In the genomic region with DNA sequence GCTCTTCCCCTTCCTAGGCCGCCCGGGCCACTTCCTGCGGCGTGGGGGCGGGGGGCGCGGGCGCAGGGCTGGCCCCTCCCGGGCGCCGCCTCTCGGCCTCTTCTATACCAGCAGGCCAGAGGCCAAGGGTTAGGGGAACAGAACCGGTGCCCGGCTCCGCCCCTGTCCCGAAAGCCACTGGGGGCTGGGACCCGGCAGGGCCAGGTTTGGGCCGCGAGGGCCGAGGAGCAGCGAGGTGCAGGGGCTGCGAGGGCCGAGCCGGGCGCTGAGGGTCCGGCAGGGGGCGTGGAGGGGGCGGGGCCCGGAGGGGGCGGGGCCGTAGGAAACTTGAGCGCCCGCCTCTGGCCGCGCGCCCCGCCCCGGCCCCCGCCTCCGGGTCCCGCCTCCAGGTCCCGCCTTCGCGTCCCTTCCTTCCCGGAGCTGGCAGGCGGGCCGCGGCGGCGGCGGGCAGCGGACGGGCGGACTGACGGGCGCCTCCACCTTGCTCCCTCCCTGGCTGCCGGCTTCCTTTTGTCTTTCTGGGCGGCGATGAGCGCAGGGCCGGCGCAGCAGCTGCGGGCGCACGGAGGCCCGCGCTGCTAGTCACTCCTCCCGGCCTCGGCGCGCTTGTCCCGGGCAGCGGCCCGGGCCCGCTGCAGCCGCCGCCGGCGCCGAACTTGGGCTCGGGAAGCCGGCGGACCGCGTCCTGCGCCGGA, we compare ENCODE assay signal across 1 cellular context.
TF ChIP-seq lines count a peak whose summit lies in the region.

A gene (plus strand): TSS at position 426 of the 695 bp plus-strand sequence. CDS start 116,854 bp downstream, outside the sequence.

TF ChIP-seq in K562, 482 proteins besides CTCF, POLR2A, EP300 and RAD21 (continued from another document and continues in another):
- TF ChIP-seq, protein P1, sequence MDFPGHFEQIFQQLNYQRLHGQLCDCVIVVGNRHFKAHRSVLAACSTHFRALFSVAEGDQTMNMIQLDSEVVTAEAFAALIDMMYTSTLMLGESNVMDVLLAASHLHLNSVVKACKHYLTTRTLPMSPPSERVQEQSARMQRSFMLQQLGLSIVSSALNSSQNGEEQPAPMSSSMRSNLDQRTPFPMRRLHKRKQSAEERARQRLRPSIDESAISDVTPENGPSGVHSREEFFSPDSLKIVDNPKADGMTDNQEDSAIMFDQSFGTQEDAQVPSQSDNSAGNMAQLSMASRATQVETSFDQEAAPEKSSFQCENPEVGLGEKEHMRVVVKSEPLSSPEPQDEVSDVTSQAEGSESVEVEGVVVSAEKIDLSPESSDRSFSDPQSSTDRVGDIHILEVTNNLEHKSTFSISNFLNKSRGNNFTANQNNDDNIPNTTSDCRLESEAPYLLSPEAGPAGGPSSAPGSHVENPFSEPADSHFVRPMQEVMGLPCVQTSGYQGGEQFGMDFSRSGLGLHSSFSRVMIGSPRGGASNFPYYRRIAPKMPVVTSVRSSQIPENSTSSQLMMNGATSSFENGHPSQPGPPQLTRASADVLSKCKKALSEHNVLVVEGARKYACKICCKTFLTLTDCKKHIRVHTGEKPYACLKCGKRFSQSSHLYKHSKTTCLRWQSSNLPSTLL (IDR thresholded peaks at IDR 0.05): no peak
- TF ChIP-seq TRIM24 (IDR thresholded peaks at IDR 0.05) (no peak), FOXP1 (CRISPR knock-in tag; IDR thresholded peaks at IDR 0.05) (no peak), HDAC2 (IDR thresholded peaks at IDR 0.05) (no peak), BHLHE40 (IDR thresholded peaks at IDR 0.05; ENCODE audit: low read length) (0 out of 2 replicates have a peak, but pooled peaks have one; percentile 23), ZNF124 (CRISPR knock-in tag; IDR thresholded peaks at IDR 0.05) (no peak), ZNF253 (CRISPR knock-in tag; conservative IDR thresholded peaks at IDR 0.05) (no peak), BRD4 (IDR thresholded peaks at IDR 0.05) (no peak), TAF1 (IDR thresholded peaks at IDR 0.05; ENCODE audit: control insufficient read depth, extremely low read depth, insufficient read depth, low read length, severe bottlenecking) (peak; percentile 55), NEUROD1 (IDR thresholded peaks at IDR 0.05; ENCODE audit: borderline replicate concordance, low read depth, low read length, partially characterized antibody) (no peak), ZNF76 (CRISPR knock-in tag; IDR thresholded peaks at IDR 0.05; ENCODE audit: borderline replicate concordance) (no peak), LCOR (CRISPR knock-in tag; IDR thresholded peaks at IDR 0.05) (peak; percentile 88; the same call in 1 of the 2 replicates), ZNF507 (tag; conservative IDR thresholded peaks at IDR 0.05) (no peak), ZNF165 (CRISPR knock-in tag; IDR thresholded peaks at IDR 0.05; ENCODE audit: borderline replicate concordance) (no peak), MTF1 (CRISPR knock-in tag; IDR thresholded peaks at IDR 0.05; ENCODE audit: borderline replicate concordance) (no peak), NCOR1 (IDR thresholded peaks at IDR 0.05) (peak; percentile 34; the same call in 1 of the 2 replicates), NR3C1 (CRISPR knock-in tag; IDR thresholded peaks at IDR 0.05) (no peak), ETV5 (CRISPR knock-in tag; IDR thresholded peaks at IDR 0.05; ENCODE audit: low read depth) (no peak; the same call in 1 of the 2 replicates), KDM5B (IDR thresholded peaks at IDR 0.05; ENCODE audit: insufficient replicate concordance, low read depth, low read length) (no peak), YBX1 (IDR thresholded peaks at IDR 0.05) (no peak), SIN3A (IDR thresholded peaks at IDR 0.05; ENCODE audit: borderline replicate concordance in 2 of 2, control insufficient read depth in 1 of 2, low read depth in 2 of 2, low read length in 2 of 2) (peak; percentile 25 to 55; a peak in 2 of 4 replicates), MTA1 (IDR thresholded peaks at IDR 0.05; ENCODE audit: borderline replicate concordance) (no peak), NRF1 (conservative IDR thresholded peaks at IDR 0.05 in 1 of 2, IDR thresholded peaks at IDR 0.05 in 1 of 2) (peak in 1 of 2 experiments; percentile 40; a peak in 2 of 4 replicates), RBM34 (IDR thresholded peaks at IDR 0.05; ENCODE audit: borderline replicate concordance, insufficient read depth, low read length) (no peak), FOXK1 (CRISPR knock-in tag; IDR thresholded peaks at IDR 0.05; ENCODE audit: borderline replicate concordance) (no peak), MIER1 (IDR thresholded peaks at IDR 0.05; ENCODE audit: low read depth) (no peak), ZEB2 (IDR thresholded peaks at IDR 0.05) (no peak), GTF2E2 (tag; IDR thresholded peaks at IDR 0.05) (no peak), ZNF584 (CRISPR knock-in tag; IDR thresholded peaks at IDR 0.05; ENCODE audit: low read depth) (no peak), KAT8 (IDR thresholded peaks at IDR 0.05; ENCODE audit: low read depth) (no peak), TCF7 (IDR thresholded peaks at IDR 0.05; ENCODE audit: borderline replicate concordance) (no peak), ZNF41 (CRISPR knock-in tag; conservative IDR thresholded peaks at IDR 0.05) (no peak)
- TF ChIP-seq, protein P2, sequence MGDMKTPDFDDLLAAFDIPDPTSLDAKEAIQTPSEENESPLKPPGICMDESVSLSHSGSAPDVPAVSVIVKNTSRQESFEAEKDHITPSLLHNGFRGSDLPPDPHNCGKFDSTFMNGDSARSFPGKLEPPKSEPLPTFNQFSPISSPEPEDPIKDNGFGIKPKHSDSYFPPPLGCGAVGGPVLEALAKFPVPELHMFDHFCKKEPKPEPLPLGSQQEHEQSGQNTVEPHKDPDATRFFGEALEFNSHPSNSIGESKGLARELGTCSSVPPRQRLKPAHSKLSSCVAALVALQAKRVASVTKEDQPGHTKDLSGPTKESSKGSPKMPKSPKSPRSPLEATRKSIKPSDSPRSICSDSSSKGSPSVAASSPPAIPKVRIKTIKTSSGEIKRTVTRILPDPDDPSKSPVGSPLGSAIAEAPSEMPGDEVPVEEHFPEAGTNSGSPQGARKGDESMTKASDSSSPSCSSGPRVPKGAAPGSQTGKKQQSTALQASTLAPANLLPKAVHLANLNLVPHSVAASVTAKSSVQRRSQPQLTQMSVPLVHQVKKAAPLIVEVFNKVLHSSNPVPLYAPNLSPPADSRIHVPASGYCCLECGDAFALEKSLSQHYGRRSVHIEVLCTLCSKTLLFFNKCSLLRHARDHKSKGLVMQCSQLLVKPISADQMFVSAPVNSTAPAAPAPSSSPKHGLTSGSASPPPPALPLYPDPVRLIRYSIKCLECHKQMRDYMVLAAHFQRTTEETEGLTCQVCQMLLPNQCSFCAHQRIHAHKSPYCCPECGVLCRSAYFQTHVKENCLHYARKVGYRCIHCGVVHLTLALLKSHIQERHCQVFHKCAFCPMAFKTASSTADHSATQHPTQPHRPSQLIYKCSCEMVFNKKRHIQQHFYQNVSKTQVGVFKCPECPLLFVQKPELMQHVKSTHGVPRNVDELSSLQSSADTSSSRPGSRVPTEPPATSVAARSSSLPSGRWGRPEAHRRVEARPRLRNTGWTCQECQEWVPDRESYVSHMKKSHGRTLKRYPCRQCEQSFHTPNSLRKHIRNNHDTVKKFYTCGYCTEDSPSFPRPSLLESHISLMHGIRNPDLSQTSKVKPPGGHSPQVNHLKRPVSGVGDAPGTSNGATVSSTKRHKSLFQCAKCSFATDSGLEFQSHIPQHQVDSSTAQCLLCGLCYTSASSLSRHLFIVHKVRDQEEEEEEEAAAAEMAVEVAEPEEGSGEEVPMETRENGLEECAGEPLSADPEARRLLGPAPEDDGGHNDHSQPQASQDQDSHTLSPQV (IDR thresholded peaks at IDR 0.05): peak; percentile 62; the same call in 1 of the 2 replicates
- TF ChIP-seq, protein P3, sequence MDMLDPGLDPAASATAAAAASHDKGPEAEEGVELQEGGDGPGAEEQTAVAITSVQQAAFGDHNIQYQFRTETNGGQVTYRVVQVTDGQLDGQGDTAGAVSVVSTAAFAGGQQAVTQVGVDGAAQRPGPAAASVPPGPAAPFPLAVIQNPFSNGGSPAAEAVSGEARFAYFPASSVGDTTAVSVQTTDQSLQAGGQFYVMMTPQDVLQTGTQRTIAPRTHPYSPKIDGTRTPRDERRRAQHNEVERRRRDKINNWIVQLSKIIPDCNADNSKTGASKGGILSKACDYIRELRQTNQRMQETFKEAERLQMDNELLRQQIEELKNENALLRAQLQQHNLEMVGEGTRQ (CRISPR knock-in tag; IDR thresholded peaks at IDR 0.05): no peak
- TF ChIP-seq, protein P4, sequence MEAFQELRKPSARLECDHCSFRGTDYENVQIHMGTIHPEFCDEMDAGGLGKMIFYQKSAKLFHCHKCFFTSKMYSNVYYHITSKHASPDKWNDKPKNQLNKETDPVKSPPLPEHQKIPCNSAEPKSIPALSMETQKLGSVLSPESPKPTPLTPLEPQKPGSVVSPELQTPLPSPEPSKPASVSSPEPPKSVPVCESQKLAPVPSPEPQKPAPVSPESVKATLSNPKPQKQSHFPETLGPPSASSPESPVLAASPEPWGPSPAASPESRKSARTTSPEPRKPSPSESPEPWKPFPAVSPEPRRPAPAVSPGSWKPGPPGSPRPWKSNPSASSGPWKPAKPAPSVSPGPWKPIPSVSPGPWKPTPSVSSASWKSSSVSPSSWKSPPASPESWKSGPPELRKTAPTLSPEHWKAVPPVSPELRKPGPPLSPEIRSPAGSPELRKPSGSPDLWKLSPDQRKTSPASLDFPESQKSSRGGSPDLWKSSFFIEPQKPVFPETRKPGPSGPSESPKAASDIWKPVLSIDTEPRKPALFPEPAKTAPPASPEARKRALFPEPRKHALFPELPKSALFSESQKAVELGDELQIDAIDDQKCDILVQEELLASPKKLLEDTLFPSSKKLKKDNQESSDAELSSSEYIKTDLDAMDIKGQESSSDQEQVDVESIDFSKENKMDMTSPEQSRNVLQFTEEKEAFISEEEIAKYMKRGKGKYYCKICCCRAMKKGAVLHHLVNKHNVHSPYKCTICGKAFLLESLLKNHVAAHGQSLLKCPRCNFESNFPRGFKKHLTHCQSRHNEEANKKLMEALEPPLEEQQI (IDR thresholded peaks at IDR 0.05): no peak
- TF ChIP-seq, protein P5, sequence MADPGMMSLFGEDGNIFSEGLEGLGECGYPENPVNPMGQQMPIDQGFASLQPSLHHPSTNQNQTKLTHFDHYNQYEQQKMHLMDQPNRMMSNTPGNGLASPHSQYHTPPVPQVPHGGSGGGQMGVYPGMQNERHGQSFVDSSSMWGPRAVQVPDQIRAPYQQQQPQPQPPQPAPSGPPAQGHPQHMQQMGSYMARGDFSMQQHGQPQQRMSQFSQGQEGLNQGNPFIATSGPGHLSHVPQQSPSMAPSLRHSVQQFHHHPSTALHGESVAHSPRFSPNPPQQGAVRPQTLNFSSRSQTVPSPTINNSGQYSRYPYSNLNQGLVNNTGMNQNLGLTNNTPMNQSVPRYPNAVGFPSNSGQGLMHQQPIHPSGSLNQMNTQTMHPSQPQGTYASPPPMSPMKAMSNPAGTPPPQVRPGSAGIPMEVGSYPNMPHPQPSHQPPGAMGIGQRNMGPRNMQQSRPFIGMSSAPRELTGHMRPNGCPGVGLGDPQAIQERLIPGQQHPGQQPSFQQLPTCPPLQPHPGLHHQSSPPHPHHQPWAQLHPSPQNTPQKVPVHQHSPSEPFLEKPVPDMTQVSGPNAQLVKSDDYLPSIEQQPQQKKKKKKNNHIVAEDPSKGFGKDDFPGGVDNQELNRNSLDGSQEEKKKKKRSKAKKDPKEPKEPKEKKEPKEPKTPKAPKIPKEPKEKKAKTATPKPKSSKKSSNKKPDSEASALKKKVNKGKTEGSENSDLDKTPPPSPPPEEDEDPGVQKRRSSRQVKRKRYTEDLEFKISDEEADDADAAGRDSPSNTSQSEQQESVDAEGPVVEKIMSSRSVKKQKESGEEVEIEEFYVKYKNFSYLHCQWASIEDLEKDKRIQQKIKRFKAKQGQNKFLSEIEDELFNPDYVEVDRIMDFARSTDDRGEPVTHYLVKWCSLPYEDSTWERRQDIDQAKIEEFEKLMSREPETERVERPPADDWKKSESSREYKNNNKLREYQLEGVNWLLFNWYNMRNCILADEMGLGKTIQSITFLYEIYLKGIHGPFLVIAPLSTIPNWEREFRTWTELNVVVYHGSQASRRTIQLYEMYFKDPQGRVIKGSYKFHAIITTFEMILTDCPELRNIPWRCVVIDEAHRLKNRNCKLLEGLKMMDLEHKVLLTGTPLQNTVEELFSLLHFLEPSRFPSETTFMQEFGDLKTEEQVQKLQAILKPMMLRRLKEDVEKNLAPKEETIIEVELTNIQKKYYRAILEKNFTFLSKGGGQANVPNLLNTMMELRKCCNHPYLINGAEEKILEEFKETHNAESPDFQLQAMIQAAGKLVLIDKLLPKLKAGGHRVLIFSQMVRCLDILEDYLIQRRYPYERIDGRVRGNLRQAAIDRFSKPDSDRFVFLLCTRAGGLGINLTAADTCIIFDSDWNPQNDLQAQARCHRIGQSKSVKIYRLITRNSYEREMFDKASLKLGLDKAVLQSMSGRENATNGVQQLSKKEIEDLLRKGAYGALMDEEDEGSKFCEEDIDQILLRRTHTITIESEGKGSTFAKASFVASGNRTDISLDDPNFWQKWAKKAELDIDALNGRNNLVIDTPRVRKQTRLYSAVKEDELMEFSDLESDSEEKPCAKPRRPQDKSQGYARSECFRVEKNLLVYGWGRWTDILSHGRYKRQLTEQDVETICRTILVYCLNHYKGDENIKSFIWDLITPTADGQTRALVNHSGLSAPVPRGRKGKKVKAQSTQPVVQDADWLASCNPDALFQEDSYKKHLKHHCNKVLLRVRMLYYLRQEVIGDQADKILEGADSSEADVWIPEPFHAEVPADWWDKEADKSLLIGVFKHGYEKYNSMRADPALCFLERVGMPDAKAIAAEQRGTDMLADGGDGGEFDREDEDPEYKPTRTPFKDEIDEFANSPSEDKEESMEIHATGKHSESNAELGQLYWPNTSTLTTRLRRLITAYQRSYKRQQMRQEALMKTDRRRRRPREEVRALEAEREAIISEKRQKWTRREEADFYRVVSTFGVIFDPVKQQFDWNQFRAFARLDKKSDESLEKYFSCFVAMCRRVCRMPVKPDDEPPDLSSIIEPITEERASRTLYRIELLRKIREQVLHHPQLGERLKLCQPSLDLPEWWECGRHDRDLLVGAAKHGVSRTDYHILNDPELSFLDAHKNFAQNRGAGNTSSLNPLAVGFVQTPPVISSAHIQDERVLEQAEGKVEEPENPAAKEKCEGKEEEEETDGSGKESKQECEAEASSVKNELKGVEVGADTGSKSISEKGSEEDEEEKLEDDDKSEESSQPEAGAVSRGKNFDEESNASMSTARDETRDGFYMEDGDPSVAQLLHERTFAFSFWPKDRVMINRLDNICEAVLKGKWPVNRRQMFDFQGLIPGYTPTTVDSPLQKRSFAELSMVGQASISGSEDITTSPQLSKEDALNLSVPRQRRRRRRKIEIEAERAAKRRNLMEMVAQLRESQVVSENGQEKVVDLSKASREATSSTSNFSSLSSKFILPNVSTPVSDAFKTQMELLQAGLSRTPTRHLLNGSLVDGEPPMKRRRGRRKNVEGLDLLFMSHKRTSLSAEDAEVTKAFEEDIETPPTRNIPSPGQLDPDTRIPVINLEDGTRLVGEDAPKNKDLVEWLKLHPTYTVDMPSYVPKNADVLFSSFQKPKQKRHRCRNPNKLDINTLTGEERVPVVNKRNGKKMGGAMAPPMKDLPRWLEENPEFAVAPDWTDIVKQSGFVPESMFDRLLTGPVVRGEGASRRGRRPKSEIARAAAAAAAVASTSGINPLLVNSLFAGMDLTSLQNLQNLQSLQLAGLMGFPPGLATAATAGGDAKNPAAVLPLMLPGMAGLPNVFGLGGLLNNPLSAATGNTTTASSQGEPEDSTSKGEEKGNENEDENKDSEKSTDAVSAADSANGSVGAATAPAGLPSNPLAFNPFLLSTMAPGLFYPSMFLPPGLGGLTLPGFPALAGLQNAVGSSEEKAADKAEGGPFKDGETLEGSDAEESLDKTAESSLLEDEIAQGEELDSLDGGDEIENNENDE (IDR thresholded peaks at IDR 0.05; ENCODE audit: low read depth, low read length): no peak
- TF ChIP-seq, protein P6, sequence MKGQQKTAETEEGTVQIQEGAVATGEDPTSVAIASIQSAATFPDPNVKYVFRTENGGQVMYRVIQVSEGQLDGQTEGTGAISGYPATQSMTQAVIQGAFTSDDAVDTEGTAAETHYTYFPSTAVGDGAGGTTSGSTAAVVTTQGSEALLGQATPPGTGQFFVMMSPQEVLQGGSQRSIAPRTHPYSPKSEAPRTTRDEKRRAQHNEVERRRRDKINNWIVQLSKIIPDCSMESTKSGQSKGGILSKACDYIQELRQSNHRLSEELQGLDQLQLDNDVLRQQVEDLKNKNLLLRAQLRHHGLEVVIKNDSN (CRISPR knock-in tag; IDR thresholded peaks at IDR 0.05): no peak
